22 cellular contexts compared by ENCODE assay signal in the genomic region with DNA sequence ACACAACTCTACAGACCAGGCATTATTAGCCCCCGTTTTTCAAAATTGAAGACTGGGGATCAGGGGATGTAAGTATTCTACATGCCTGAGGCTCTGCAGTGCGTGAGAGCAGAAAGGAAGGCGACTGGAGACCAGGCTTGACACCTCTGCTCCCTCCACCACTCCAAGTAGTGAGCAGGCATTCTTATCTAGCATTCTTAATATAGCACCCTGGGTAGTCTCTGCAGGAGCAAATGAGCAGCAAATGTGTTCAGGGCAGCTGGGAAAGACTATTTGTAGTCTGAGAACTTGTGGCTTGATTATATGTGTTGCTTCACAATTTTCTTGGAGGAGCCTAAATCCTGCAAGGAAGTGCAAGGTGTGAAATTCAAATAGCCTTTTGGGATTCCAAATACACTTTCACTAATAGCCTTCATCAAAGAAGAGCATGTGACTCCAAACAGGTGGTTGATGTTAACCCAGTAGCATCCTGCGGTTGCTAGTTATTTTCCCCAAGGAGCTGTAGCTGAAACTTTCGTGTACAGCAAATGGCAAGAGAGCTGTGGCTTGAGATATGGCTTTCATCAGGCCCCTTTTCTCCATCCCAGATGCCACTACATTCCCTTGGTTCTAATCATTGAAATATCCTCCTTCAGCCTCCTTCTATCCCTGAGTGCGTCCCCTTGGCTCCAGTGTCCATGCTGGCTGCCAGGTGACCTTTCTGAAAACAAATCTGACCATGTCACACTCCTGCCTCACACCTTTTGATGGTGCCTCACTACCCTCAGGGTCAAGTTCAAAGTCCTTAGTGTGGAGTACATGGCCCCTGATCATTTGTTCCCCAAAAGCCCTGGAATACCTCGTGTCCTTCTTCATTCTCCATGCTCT.
A peak's percentile ranks its signal among the peaks of the same experiment; 100 is the strongest.
DNase-seq lines count a peak whose midpoint lies in the region; ATAC-seq and TF ChIP-seq lines count a peak whose summit lies in the region.
"Had no signal": no experiment of that assay in that cellular context is flagged by ENCODE, and none has a peak within 500 bp of the region (broad histone marks: within the 10 kb centered on the region; RNA-seq: fewer than 3 reads in every experiment).

No MANE protein-coding gene starts in this region.

- H3K36me3 ChIP-seq in smooth muscle cell (ENCODE audit: low read depth) = no peaks in the 10 kb centered on the region
- no peaks in the 10 kb centered on the region for H3K36me3 ChIP-seq in ovary
- H3K36me3 ChIP-seq: esophagus muscularis mucosa, HAP-1, WERI-Rb-1 had no signal

- peaks cover 20% of the 10 kb centered on the region for H3K4me1 ChIP-seq in smooth muscle cell (ENCODE audit: low read depth)
- peaks cover 28% of the 10 kb centered on the region for H3K4me1 ChIP-seq in ovary (ENCODE audit: insufficient read depth)

- H4K20me1 ChIP-seq in smooth muscle cell (ENCODE audit: low read depth) = no peaks in the 10 kb centered on the region

- no peak for TF ChIP-seq EP300 in ovary (IDR thresholded peaks at IDR 0.05)

- TF ChIP-seq CTCF in smooth muscle cell (IDR thresholded peaks at IDR 0.05; ENCODE audit: borderline replicate concordance, insufficient read depth, poor library complexity, severe bottlenecking) = no peak
- no peak for TF ChIP-seq CTCF in ovary (IDR thresholded peaks at IDR 0.05)

- H2AFZ ChIP-seq in smooth muscle cell (ENCODE audit: low read depth) = no peak overlapping the region

- peaks cover 4% of the 10 kb centered on the region for H3F3A ChIP-seq in smooth muscle cell (ENCODE audit: low read depth)

- intact Hi-C loops in ovary (cut with DNase I) = loop anchor here in 1 of 4 donors (5.0 kb wide), 1 partner anchor 67 kb away; no protein-coding TSS in a partner anchor

- H3K9ac ChIP-seq in smooth muscle cell (ENCODE audit: low read depth) = no peak overlapping the region

- no peaks in the 10 kb centered on the region for H3K79me2 ChIP-seq in smooth muscle cell (ENCODE audit: low read depth)

- no peaks in the 10 kb centered on the region for H3K9me3 ChIP-seq in smooth muscle cell (replicated peaks; ENCODE audit: low read depth)
- no peaks in the 10 kb centered on the region for H3K9me3 ChIP-seq in ovary
- H3K9me3 ChIP-seq: body of pancreas, esophagus muscularis mucosa, HAP-1 had no signal

- H3K4me3 ChIP-seq in smooth muscle cell = no peak overlapping the region
- H3K4me3 ChIP-seq in ovary = no peak overlapping the region
- H3K4me3 ChIP-seq: body of pancreas, esophagus muscularis mucosa, HAP-1 had no signal

- peak overlapping the region; percentile 74 for H3K4me2 ChIP-seq in smooth muscle cell

- no peak for TF ChIP-seq POLR2A in ovary (IDR thresholded peaks at IDR 0.05)

- DNase-seq in NCI-H226 (peak; percentile 28), ecto neural progenitor cell (ENCODE audit: low spot score) (peak; percentile 39), left kidney (ENCODE audit: low read depth, low spot score) (peak; percentile 44), smooth muscle cell (lab: John Stamatoyannopoulos, UW; ENCODE audit: unreplicated experiment) (no peak), ovary (no peak)
- DNase-seq in activated CD4-positive, alpha-beta T cell treated with anti-CD3 and anti-CD28 coated beads, Interleukin-2, amount 50 U/mL, for 4 hours = no peak
- DNase-seq: activated CD8-positive, alpha-beta T cell treated with anti-CD3 and anti-CD28 coated beads for 36 hours; activated T-cell treated with anti-CD3 and anti-CD28 coated beads, Interleukin-2, amount 50 U/mL, for 4 hours; immature natural killer cell; MV-4-11; NCI-H2081 treated with DMSO at 0.1 percent for 48 hours; NCI-H69; SHP77 treated with DMSO at 0.1 percent for 48 hours; stimulated activated naive CD8-positive, alpha-beta T cell treated with anti-CD3 and anti-CD28 coated beads, Interleukin-15, amount 100 ng/mL, for 72 hours; T-helper 17 cell; WERI-Rb-1 had no signal

- 48% methylated on average over 7 of the region's 7 CpGs for WGBS in smooth muscle cell (ENCODE audit: low lambda C conversion rate)
- WGBS in ovary, 3 donors = 42 to 55% (median 49%) methylated on average over 7 of the region's 7 CpGs

- no peak overlapping the region for H3K27ac ChIP-seq in smooth muscle cell (ENCODE audit: low read depth)
- peak overlapping the region in 1 of 2 donors; percentile 47 for H3K27ac ChIP-seq in ovary
- H3K27ac ChIP-seq: HL-60, WERI-Rb-1 had no signal

- ATAC-seq in GM19035 (IDR thresholded peaks at IDR 0.05; ENCODE audit: unreplicated experiment) = no peak
- ATAC-seq: activated CD8-positive, alpha-beta T cell treated with anti-CD3 and anti-CD28 coated beads for 36 hours; activated T-cell treated with anti-CD3 and anti-CD28 coated beads, Interleukin-2, amount 50 U/mL, for 4 hours; sciatic nerve; stimulated activated naive CD8-positive, alpha-beta T cell treated with anti-CD3 and anti-CD28 coated beads, Interleukin-15, amount 100 ng/mL, for 72 hours; T-helper 17 cell had no signal

- H3K27me3 ChIP-seq in smooth muscle cell (ENCODE audit: low read depth) (no peaks in the 10 kb centered on the region), ovary (no peaks in the 10 kb centered on the region)
- H3K27me3 ChIP-seq: body of pancreas, esophagus muscularis mucosa had no signal

Comparison
In these comparisons a context has a peak if more than half of its experiments do, and no peak if none do; other contexts are left out.
1. DNase-seq: peak in NCI-H226 (single experiment), ecto neural progenitor cell (single experiment) and left kidney (single experiment); none in smooth muscle cell (single experiment), ovary (0 of 5) and activated CD4-positive, alpha-beta T cell treated with anti-CD3 and anti-CD28 coated beads, Interleukin-2, amount 50 U/mL, for 4 hours (0 of 2).